8 cellular contexts compared by ENCODE assay signal in the genomic region with DNA sequence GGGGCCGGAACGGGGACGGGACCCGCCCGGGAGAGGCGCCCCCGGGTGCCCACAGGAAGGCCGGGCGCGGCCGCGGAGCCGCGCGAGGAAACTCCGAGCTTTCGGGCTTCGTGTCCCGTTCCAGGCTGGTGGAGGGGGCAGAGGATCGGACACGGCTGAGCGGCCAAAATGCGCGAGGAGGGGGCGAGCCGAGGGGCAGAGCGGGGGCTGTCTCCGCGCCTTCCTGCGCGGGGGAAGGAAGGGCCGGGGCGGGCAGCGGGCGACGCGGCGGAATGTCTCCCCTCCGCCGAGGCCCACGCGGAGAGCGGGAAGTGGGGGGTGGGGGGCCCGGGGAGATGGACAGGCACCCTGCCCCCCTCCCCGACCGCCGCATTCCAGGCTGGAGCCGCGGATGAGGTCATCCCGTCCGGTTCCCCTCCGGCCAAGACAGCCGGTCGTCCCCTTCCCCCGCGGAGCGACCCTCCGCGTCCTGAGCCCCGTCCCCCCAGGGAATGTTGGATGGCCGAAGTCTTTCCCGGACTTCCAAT. TPM values are rescaled to one million over a fixed set of nuclear protein-coding genes. Genes with fewer than 3 reads are reported as not detected.
A peak's percentile ranks its signal among the peaks of the same experiment; 100 is the strongest.
DNase-seq lines count a peak whose midpoint lies in the region; ATAC-seq and TF ChIP-seq lines count a peak whose summit lies in the region.

No MANE protein-coding gene starts in this region.

- H3K4me3 Mint-ChIP-seq in WTC11 = peak overlapping the region; percentile 73

- POLR2A ChIA-PET in WTC11 (lab: Charles Lee) = interaction anchor here (1.0 to 1.5 kb wide), 5 partner anchors 8 to 48 kb away, joined by 3 to 14 read pairs (median 4); a partner anchor contains a TSS

- whole genome bisulfite sequencing in heart right ventricle, 2 donors = 1% methylated on average over 38 to 61 of the region's 62 CpGs
- WGBS in prostate gland = under 1% methylated on average over 52 of the region's 62 CpGs

- no peaks in the 10 kb centered on the region for H3K36me3 Mint-ChIP-seq in WTC11

- CTCF ChIA-PET in WTC11 (lab: Charles Lee) = interaction anchor here (0.8 to 20.7 kb wide), 10 partner anchors 10 to 215 kb away, joined by 3 to 728 read pairs (median 10); a partner anchor contains a TSS

- H3K4me1 ChIP-seq in heart right ventricle (peaks cover 14 to 88% (median 77%) of the 10 kb centered on the region in 9 donors), prostate gland (replicated peaks) (peaks cover 14% of the 10 kb centered on the region)

- H3K9me3 Mint-ChIP-seq in WTC11 = no peaks in the 10 kb centered on the region

- intact Hi-C loops in heart right ventricle (cut with DNase I) (loop anchor here in 5 of 10 donors (1.0 to 10.0 kb wide), 4 partner anchors 14 to 246 kb away; no protein-coding TSS in a partner anchor), prostate gland (cut with DNase I) (no loop called here)

- DNase-seq in EH (ENCODE audit: low read depth) (peak; percentile 86), WTC11 (ENCODE audit: low spot score) (no peak), heart right ventricle (peak; percentile 68 to 76), prostate gland (ENCODE audit: low spot score) (no peak), GM10266 (ENCODE audit: extremely low spot score) (no peak)
- no peak for DNase-seq in activated CD4-positive, alpha-beta T cell treated with anti-CD3 and anti-CD28 coated beads for 48 hours
- DNase-seq in activated effector memory CD4-positive, alpha-beta T cell treated with anti-CD3 and anti-CD28 coated beads, Interleukin-2, amount 50 U/mL, for 16 hours = no peak

- TF ChIP-seq CTCF in WTC11 (IDR thresholded peaks at IDR 0.05) = no peak
- TF ChIP-seq CTCF in heart right ventricle (IDR thresholded peaks at IDR 0.05) = no peak
- TF ChIP-seq CTCF in prostate gland (IDR thresholded peaks at IDR 0.05) = no peak
- no peak for TF ChIP-seq CTCF in GM10266 (IDR thresholded peaks at IDR 0.05; ENCODE audit: control insufficient read depth, insufficient read depth, low read depth, missing control alignments)

- H3K9me3 ChIP-seq in heart right ventricle (no peaks in the 10 kb centered on the region), prostate gland (no peaks in the 10 kb centered on the region)

- peaks cover 55% of the 10 kb centered on the region for H3K4me1 Mint-ChIP-seq in WTC11

- H3K27me3 ChIP-seq in heart right ventricle = peaks cover 0 to 55% (median 4%) of the 10 kb centered on the region in 7 donors
- no peaks in the 10 kb centered on the region for H3K27me3 ChIP-seq in prostate gland (replicated peaks; ENCODE audit: insufficient read depth)

- H3K27me3 Mint-ChIP-seq in WTC11 (ENCODE audit: low read depth) = peaks cover 58% of the 10 kb centered on the region

- H3K27ac ChIP-seq in heart right ventricle (peak overlapping the region; percentile 96 to 100 (median 99)), prostate gland (peak overlapping the region; percentile 95 to 97)

- H3K4me3 ChIP-seq in heart right ventricle (peak overlapping the region; percentile 61 to 92 (median 74)), prostate gland (peak overlapping the region; percentile 78 to 82)

- no peak for ATAC-seq in WTC11
- peak; percentile 33 to 69 (median 50) for ATAC-seq in heart right ventricle
- ATAC-seq in GM21619 (IDR thresholded peaks at IDR 0.05; ENCODE audit: unreplicated experiment) = no peak

- no peak overlapping the region for H3K27ac Mint-ChIP-seq in WTC11

- H3K36me3 ChIP-seq in heart right ventricle (peaks cover 0 to 17% (median 0%) of the 10 kb centered on the region in 9 donors), prostate gland (no peaks in the 10 kb centered on the region)

- TF ChIP-seq POLR2A in prostate gland (IDR thresholded peaks at IDR 0.05) = no peak

TF ChIP-seq in WTC11, 78 proteins besides CTCF, POLR2A, EP300 and RAD21:
- TF ChIP-seq, protein P1, sequence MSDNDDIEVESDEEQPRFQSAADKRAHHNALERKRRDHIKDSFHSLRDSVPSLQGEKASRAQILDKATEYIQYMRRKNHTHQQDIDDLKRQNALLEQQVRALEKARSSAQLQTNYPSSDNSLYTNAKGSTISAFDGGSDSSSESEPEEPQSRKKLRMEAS (CRISPR knock-in tag; IDR thresholded peaks at IDR 0.05) = no peak
- TF ChIP-seq GABPB1 (CRISPR knock-in tag; IDR thresholded peaks at IDR 0.05) (peak; percentile 30; the same call in 1 of the 2 replicates), SP1 (CRISPR knock-in tag; conservative IDR thresholded peaks at IDR 0.05) (0 out of 2 replicates have a peak, but pooled peaks have one; percentile 22), ZNF423 (CRISPR knock-in tag; IDR thresholded peaks at IDR 0.05) (peak; percentile 66), FOXK1 (CRISPR knock-in tag; IDR thresholded peaks at IDR 0.05) (0 out of 2 replicates have a peak, but pooled peaks have one; percentile 18)
- TF ChIP-seq, protein P2, sequence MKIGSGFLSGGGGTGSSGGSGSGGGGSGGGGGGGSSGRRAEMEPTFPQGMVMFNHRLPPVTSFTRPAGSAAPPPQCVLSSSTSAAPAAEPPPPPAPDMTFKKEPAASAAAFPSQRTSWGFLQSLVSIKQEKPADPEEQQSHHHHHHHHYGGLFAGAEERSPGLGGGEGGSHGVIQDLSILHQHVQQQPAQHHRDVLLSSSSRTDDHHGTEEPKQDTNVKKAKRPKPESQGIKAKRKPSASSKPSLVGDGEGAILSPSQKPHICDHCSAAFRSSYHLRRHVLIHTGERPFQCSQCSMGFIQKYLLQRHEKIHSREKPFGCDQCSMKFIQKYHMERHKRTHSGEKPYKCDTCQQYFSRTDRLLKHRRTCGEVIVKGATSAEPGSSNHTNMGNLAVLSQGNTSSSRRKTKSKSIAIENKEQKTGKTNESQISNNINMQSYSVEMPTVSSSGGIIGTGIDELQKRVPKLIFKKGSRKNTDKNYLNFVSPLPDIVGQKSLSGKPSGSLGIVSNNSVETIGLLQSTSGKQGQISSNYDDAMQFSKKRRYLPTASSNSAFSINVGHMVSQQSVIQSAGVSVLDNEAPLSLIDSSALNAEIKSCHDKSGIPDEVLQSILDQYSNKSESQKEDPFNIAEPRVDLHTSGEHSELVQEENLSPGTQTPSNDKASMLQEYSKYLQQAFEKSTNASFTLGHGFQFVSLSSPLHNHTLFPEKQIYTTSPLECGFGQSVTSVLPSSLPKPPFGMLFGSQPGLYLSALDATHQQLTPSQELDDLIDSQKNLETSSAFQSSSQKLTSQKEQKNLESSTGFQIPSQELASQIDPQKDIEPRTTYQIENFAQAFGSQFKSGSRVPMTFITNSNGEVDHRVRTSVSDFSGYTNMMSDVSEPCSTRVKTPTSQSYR (CRISPR knock-in tag; IDR thresholded peaks at IDR 0.05) = no peak

RNA-seq across cellular contexts. Expression of a gene that starts 0.5 kb away (rescaled TPM):
- total RNA-seq in WTC11 (2021) (9.6 to 12.7 TPM (median 10.4 TPM) in 3 replicates), heart right ventricle (10 to 100 TPM; 10.6 to 48.3 (median 16.2) TPM), prostate gland (10 to 100 TPM; 28.6 to 97.0 TPM)
- polyA plus RNA-seq in heart right ventricle = 10 to 100 TPM; 12.6 to 19.7 TPM

RNA-seq across cellular contexts. Expression of a gene that starts 19.1 kb away (rescaled TPM):
- total RNA-seq in WTC11 (2021) (0.33 TPM in 1 of 3 replicates, not detected in the others), heart right ventricle (1 to 10 TPM in 1 of 10 donors, under 1 TPM in 2, not detected in 7; 0.53 to 6.5 (median 0.61) TPM), prostate gland (not detected)
- not detected for polyA plus RNA-seq in heart right ventricle

RNA-seq across cellular contexts. Expression of a gene that starts 41.5 kb away (rescaled TPM):
- total RNA-seq in WTC11 (2021) = 14.6 to 17.5 TPM (median 16.0 TPM) in 3 replicates
- total RNA-seq in heart right ventricle = 10 to 100 TPM in 3 of 10 donors, 1 to 10 TPM in 7; 7.4 to 12.9 (median 8.5) TPM
- 10 to 100 TPM; 14.0 to 14.8 TPM for polyA plus RNA-seq in heart right ventricle
- total RNA-seq in prostate gland = 10 to 100 TPM; 14.2 to 70.7 TPM

RNA-seq across cellular contexts. Expression of a gene that starts 47.9 kb away (rescaled TPM):
- total RNA-seq in WTC11 (2021) = 59.5 to 66.3 TPM (median 61.6 TPM) in 3 replicates
- 10 to 100 TPM; 22.9 to 32.6 (median 25.4) TPM for total RNA-seq in heart right ventricle
- polyA plus RNA-seq in heart right ventricle = 10 to 100 TPM; 31.0 to 39.7 TPM
- total RNA-seq in prostate gland = 100 to 1,000 TPM in 1 of 2 donors, 10 to 100 TPM in 1; 43.9 to 146 TPM

Comparison
In these comparisons a context has a peak if more than half of its experiments do, and no peak if none do; other contexts are left out.
1. DNase-seq: peak in EH (single experiment) and heart right ventricle (2 of 2); none in WTC11 (single experiment), prostate gland (single experiment), activated CD4-positive, alpha-beta T cell treated with anti-CD3 and anti-CD28 coated beads for 48 hours (single experiment), activated effector memory CD4-positive, alpha-beta T cell treated with anti-CD3 and anti-CD28 coated beads, Interleukin-2, amount 50 U/mL, for 16 hours (single experiment) and GM10266 (single experiment).
2. ATAC-seq: peak in heart right ventricle (8 of 8); none in WTC11 (single experiment) and GM21619 (single experiment).